In the genomic region with DNA sequence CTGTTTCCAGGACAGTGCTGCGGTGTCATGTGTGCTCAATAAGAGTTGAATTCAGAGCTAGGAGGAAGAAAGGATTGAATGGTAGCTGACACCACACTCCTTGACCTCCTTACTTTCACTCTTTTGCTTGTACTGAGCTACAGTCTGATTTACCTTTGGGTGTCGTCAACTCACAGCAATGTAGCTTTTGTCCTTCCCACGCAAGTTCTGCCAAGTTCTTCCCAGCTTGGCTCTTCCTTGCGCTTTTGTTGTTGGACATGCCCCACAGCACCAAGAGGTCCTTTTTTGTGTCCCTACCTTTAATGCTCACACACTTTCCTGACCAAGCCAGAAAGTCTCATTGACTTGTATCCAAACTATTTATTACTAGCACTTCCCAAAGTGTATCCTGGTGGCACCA, we compare ENCODE assay signal across 19 cellular contexts. TPM values are rescaled to one million over a fixed set of nuclear protein-coding genes. Genes with fewer than 3 reads are reported as not detected.
DNase-seq lines count a peak whose midpoint lies in the region; ATAC-seq and TF ChIP-seq lines count a peak whose summit lies in the region.
"Had no signal": no experiment of that assay in that cellular context is flagged by ENCODE, and none has a peak within 500 bp of the region (broad histone marks: within the 10 kb centered on the region; RNA-seq: fewer than 3 reads in every experiment).

No MANE protein-coding gene starts in this region.

- no peaks in the 10 kb centered on the region for H3K36me3 Mint-ChIP-seq in neural crest cell (ENCODE audit: low read depth)
- no peaks in the 10 kb centered on the region for H3K36me3 Mint-ChIP-seq in activated T-cell treated with anti-CD3 and anti-CD28 coated beads, Interleukin-2, amount 50 U/mL, for 24 hours (ENCODE audit: low read depth)

- ATAC-seq in Right ventricle myocardium inferior = peak; percentile 45
- no peak for ATAC-seq in right cardiac atrium
- ATAC-seq in upper lobe of right lung = peak; percentile 19
- no peak for ATAC-seq in stimulated activated naive CD8-positive, alpha-beta T cell treated with anti-CD3 and anti-CD28 coated beads, Interleukin-15, amount 100 ng/mL, for 72 hours

- H3K4me3 ChIP-seq in right cardiac atrium (ENCODE audit: low read length) = no peak overlapping the region
- H3K4me3 ChIP-seq in upper lobe of right lung = no peak overlapping the region
- H3K4me3 ChIP-seq: BLaER1 treated with 17β-estradiol and CSF1 and Interleukin-3, amounts not matched to agents 10 nM and 100 nM; SJCRH30 had no signal

- intact Hi-C loops in Right ventricle myocardium inferior (cut with DNase I) = no loop called here
- intact Hi-C loops in right cardiac atrium (cut with DNase I) = no loop called here
- intact Hi-C loops in upper lobe of right lung (cut with DNase I) = no loop called here

- H3K9me3 ChIP-seq in right cardiac atrium (ENCODE audit: control insufficient read depth, low read length) = no peaks in the 10 kb centered on the region
- H3K9me3 ChIP-seq in upper lobe of right lung = no peaks in the 10 kb centered on the region
- H3K9me3 ChIP-seq: BLaER1 treated with 17β-estradiol and CSF1 and Interleukin-3, amounts not matched to agents 10 nM and 100 nM; SJCRH30 had no signal

- H3K4me1 Mint-ChIP-seq in neural crest cell = peaks cover 4% of the 10 kb centered on the region
- H3K4me1 Mint-ChIP-seq in activated T-cell treated with anti-CD3 and anti-CD28 coated beads, Interleukin-2, amount 50 U/mL, for 24 hours (ENCODE audit: low read depth) = no peaks in the 10 kb centered on the region
- H3K4me1 Mint-ChIP-seq in stimulated activated naive CD8-positive, alpha-beta T cell treated with anti-CD3 and anti-CD28 coated beads, Interleukin-15, amount 100 ng/mL, for 72 hours = peaks cover under 1% of the 10 kb centered on the region

- DNase-seq in Right ventricle myocardium inferior (ENCODE audit: missing footprints) = no peak
- DNase-seq in right cardiac atrium = no peak
- DNase-seq in epithelial cell of prostate (ENCODE audit: low read depth, low spot score) = no peak
- no peak for DNase-seq in neural crest cell (ENCODE audit: low read depth, low spot score)
- no peak for DNase-seq in upper lobe of right lung
- DNase-seq in activated T-cell treated with anti-CD3 and anti-CD28 coated beads, Interleukin-2, amount 50 U/mL, for 24 hours = no peak
- DNase-seq in central memory CD4-positive, alpha-beta T cell = no peak
- no peak for DNase-seq in stimulated activated naive CD8-positive, alpha-beta T cell treated with anti-CD3 and anti-CD28 coated beads, Interleukin-15, amount 100 ng/mL, for 72 hours
- DNase-seq: DMS 273 treated with DMSO at 0.1 percent for 48 hours, GOT3, MM.1S, NCI-H1105, NCI-H187 treated with DMSO at 0.1 percent for 48 hours, NCI-H2171 treated with DMSO at 0.1 percent for 48 hours, NCI-H82, SJCRH30 had no signal

- no peak overlapping the region for H3K4me3 Mint-ChIP-seq in neural crest cell
- H3K4me3 Mint-ChIP-seq in activated T-cell treated with anti-CD3 and anti-CD28 coated beads, Interleukin-2, amount 50 U/mL, for 24 hours = no peak overlapping the region
- no peak overlapping the region for H3K4me3 Mint-ChIP-seq in stimulated activated naive CD8-positive, alpha-beta T cell treated with anti-CD3 and anti-CD28 coated beads, Interleukin-15, amount 100 ng/mL, for 72 hours

- no peak overlapping the region for H3K27ac ChIP-seq in right cardiac atrium (ENCODE audit: low read length)
- H3K27ac ChIP-seq in epithelial cell of prostate = peak overlapping the region; percentile 62
- no peak overlapping the region for H3K27ac ChIP-seq in upper lobe of right lung
- H3K27ac ChIP-seq: 22Rv1; BLaER1 treated with 17β-estradiol and CSF1 and Interleukin-3, amounts not matched to agents 10 nM and 100 nM; SJCRH30 had no signal

- H3K27me3 Mint-ChIP-seq in neural crest cell (ENCODE audit: low read depth) = no peaks in the 10 kb centered on the region
- peaks cover 9% of the 10 kb centered on the region for H3K27me3 Mint-ChIP-seq in activated T-cell treated with anti-CD3 and anti-CD28 coated beads, Interleukin-2, amount 50 U/mL, for 24 hours
- H3K27me3 Mint-ChIP-seq in stimulated activated naive CD8-positive, alpha-beta T cell treated with anti-CD3 and anti-CD28 coated beads, Interleukin-15, amount 100 ng/mL, for 72 hours = peaks cover 10% of the 10 kb centered on the region

- peaks cover 4% of the 10 kb centered on the region for H3K9me3 Mint-ChIP-seq in neural crest cell
- no peaks in the 10 kb centered on the region for H3K9me3 Mint-ChIP-seq in activated T-cell treated with anti-CD3 and anti-CD28 coated beads, Interleukin-2, amount 50 U/mL, for 24 hours
- H3K9me3 Mint-ChIP-seq in stimulated activated naive CD8-positive, alpha-beta T cell treated with anti-CD3 and anti-CD28 coated beads, Interleukin-15, amount 100 ng/mL, for 72 hours = peaks cover 0 to 4% of the 10 kb centered on the region in 2 donors

- TF ChIP-seq CTCF in neural crest cell (conservative IDR thresholded peaks at IDR 0.05) (no peak), upper lobe of right lung (IDR thresholded peaks at IDR 0.05) (no peak)

- H3K4me1 ChIP-seq in right cardiac atrium (ENCODE audit: control insufficient read depth, insufficient read depth, low read length) (peaks cover 5% of the 10 kb centered on the region), upper lobe of right lung (peaks cover 16% of the 10 kb centered on the region)

- 82% methylated on average over 4 of the region's 4 CpGs for WGBS in right cardiac atrium

- H3K27ac Mint-ChIP-seq in neural crest cell (ENCODE audit: unreplicated experiment) = peak overlapping the region; percentile 31
- H3K27ac Mint-ChIP-seq in activated T-cell treated with anti-CD3 and anti-CD28 coated beads, Interleukin-2, amount 50 U/mL, for 24 hours = no peak overlapping the region
- no peak overlapping the region for H3K27ac Mint-ChIP-seq in stimulated activated naive CD8-positive, alpha-beta T cell treated with anti-CD3 and anti-CD28 coated beads, Interleukin-15, amount 100 ng/mL, for 72 hours

- H3K27me3 ChIP-seq in right cardiac atrium (ENCODE audit: control insufficient read depth, insufficient read depth) (no peaks in the 10 kb centered on the region), upper lobe of right lung (no peaks in the 10 kb centered on the region)
- H3K27me3 ChIP-seq: BLaER1 treated with 17β-estradiol and CSF1 and Interleukin-3, amounts not matched to agents 10 nM and 100 nM; SJCRH30 had no signal

- H3K36me3 ChIP-seq in upper lobe of right lung = no peaks in the 10 kb centered on the region
- H3K36me3 ChIP-seq: BLaER1 treated with 17β-estradiol and CSF1 and Interleukin-3, amounts not matched to agents 10 nM and 100 nM; SJCRH30 had no signal

RNA-seq across cellular contexts. Expression of a gene that starts 38.3 kb away (rescaled TPM):
- total RNA-seq in Right ventricle myocardium inferior (5.0 TPM), right cardiac atrium (1 to 10 TPM; 1.1 to 2.2 (median 1.5) TPM), neural crest cell (not detected in 2 replicates), upper lobe of right lung (109 TPM)
- polyA plus RNA-seq in right cardiac atrium = 0.32 TPM
- total RNA-seq: NCI-H460 had no signal

Comparison
In these comparisons a context has a peak if more than half of its experiments do, and no peak if none do; other contexts are left out.
1. ATAC-seq: peak in Right ventricle myocardium inferior (single experiment) and upper lobe of right lung (single experiment); none in right cardiac atrium (0 of 2) and stimulated activated naive CD8-positive, alpha-beta T cell treated with anti-CD3 and anti-CD28 coated beads, Interleukin-15, amount 100 ng/mL, for 72 hours (single experiment).
2. RNA of a gene that starts 38.3 kb away (total RNA-seq): 109 TPM in upper lobe of right lung (single experiment); 5.0 TPM in Right ventricle myocardium inferior (single experiment), 1.1 to 2.2 TPM in right cardiac atrium and not detected in neural crest cell; every median in the first group is over 10 times any median in the second.